ENCODE assay signal across 1 cellular context in the genomic region with DNA sequence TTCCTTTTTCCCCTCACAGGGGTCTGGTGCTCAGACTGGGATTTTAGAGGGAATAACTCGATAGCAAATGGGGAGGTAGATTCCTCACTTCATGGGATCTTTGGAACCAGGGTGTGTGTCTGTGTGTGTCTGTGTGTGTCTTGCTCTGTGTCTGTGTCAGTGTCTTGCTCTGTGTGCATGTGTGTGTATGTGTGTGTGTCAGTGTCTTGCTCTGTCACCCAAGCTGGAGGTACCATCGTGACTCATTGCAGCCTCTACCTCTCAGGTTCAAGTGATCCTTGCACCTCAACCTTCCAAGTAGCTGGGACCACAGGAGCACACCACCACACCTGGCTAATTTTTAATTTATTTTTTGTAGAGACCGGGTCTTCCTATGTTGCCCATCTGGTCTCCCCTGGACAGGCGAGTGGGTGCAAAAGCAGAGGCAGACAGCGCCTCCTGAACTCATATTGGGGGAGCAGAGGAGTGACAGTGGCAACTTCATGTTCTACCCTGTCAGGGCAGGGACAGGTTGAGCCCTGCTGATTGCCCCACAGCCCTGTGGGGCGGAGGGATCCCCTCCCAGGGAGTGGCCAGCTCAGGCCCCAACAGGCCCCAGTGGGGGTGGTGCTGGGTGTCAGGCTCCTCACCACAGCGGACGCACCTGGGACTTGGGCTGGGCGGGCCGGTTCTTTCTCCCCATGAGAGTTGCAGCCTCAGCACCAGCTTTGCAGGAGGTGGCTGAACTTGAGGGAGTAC.
TF ChIP-seq lines count a peak whose summit lies in the region.

No MANE protein-coding gene starts in this region.

TF ChIP-seq in H1, 55 proteins besides CTCF, POLR2A, EP300 and RAD21:
- TF ChIP-seq KDM4A (IDR thresholded peaks at IDR 0.05; ENCODE audit: low read depth, low read length, severe bottlenecking) (no peak), BCL11A (IDR thresholded peaks at IDR 0.05; ENCODE audit: low read depth in 2 of 2, low read length in 2 of 2) (no peak), TCF12 (IDR thresholded peaks at IDR 0.05; ENCODE audit: low read depth, low read length) (no peak), EZH2 (IDR thresholded peaks at IDR 0.05; ENCODE audit: low read depth, low read length, severe bottlenecking) (no peak), BRCA1 (IDR thresholded peaks at IDR 0.05; ENCODE audit: low read depth, low read length) (no peak), SAP30 (IDR thresholded peaks at IDR 0.05; ENCODE audit: insufficient read depth, insufficient replicate concordance, low read length) (no peak), CHD1 (IDR thresholded peaks at IDR 0.05; ENCODE audit: low read depth, low read length) (no peak), KDM1A (IDR thresholded peaks at IDR 0.05; ENCODE audit: borderline replicate concordance, low read length) (no peak), TEAD4 (IDR thresholded peaks at IDR 0.05; ENCODE audit: low read depth, low read length) (no peak), CBX5 (IDR thresholded peaks at IDR 0.05; ENCODE audit: low read depth, low read length) (no peak), TBP (IDR thresholded peaks at IDR 0.05; ENCODE audit: low read depth, low read length) (no peak), KDM5A (IDR thresholded peaks at IDR 0.05; ENCODE audit: low read length) (no peak)
